ENCODE assay signal across 26 cellular contexts in genomic region chr2:160581035-160581434, GRCh38.
DNase-seq lines count a peak whose midpoint lies in the region; ATAC-seq and TF ChIP-seq lines count a peak whose summit lies in the region.
"Had no signal": no experiment of that assay in that cellular context is flagged by ENCODE, and none has a peak within 500 bp of the region (broad histone marks: within the 10 kb centered on the region; RNA-seq: fewer than 3 reads in every experiment).

No MANE protein-coding gene starts in this region.

- ATAC-seq in effector memory CD8-positive, alpha-beta T cell (replicated peaks): no peak
- ATAC-seq: activated T-helper 17 cell treated with anti-CD3 and anti-CD28 coated beads, Interleukin-2, amount 50 U/mL, for 72 hours; heart right ventricle; K562; naive thymus-derived CD4-positive, alpha-beta T cell; SK-N-SH treated with all-trans-retinoic acid at 6 μM for 48 hours; stimulated activated naive CD8-positive, alpha-beta T cell treated with anti-CD3 and anti-CD28 coated beads, Interleukin-15, amount 100 ng/mL, for 72 hours; upper lobe of right lung had no signal

- H3K4me3 Mint-ChIP-seq in neural progenitor cell: no peak overlapping the region
- no peak overlapping the region for H3K4me3 Mint-ChIP-seq in effector memory CD8-positive, alpha-beta T cell
- no peak overlapping the region for H3K4me3 Mint-ChIP-seq in activated naive CD8-positive, alpha-beta T cell treated with anti-CD3 and anti-CD28 coated beads for 36 hours
- H3K4me3 Mint-ChIP-seq: activated T-helper 17 cell treated with anti-CD3 and anti-CD28 coated beads, Interleukin-2, amount 50 U/mL, for 72 hours; immature natural killer cell; naive thymus-derived CD4-positive, alpha-beta T cell; stimulated activated naive CD8-positive, alpha-beta T cell treated with anti-CD3 and anti-CD28 coated beads, Interleukin-15, amount 100 ng/mL, for 72 hours had no signal

- H3K36me3 Mint-ChIP-seq in neural progenitor cell: peaks cover 2% of the 10 kb centered on the region
- no peaks in the 10 kb centered on the region for H3K36me3 Mint-ChIP-seq in effector memory CD8-positive, alpha-beta T cell (ENCODE audit: insufficient read depth)
- no peaks in the 10 kb centered on the region for H3K36me3 Mint-ChIP-seq in activated naive CD8-positive, alpha-beta T cell treated with anti-CD3 and anti-CD28 coated beads for 36 hours
- H3K36me3 Mint-ChIP-seq: immature natural killer cell had no signal

- no peaks in the 10 kb centered on the region for H3K9me3 ChIP-seq in neural progenitor cell (ENCODE audit: low read depth)
- H3K9me3 ChIP-seq: esophagus muscularis mucosa, Peyer's patch, upper lobe of right lung had no signal

- H3F3A ChIP-seq in neural progenitor cell (ENCODE audit: low read depth): no peaks in the 10 kb centered on the region

- no peaks in the 10 kb centered on the region for H3K79me2 ChIP-seq in neural progenitor cell (ENCODE audit: low read depth)

- no peaks in the 10 kb centered on the region for H4K20me1 ChIP-seq in neural progenitor cell (ENCODE audit: low read depth)

- no peak overlapping the region for H3K4me2 ChIP-seq in neural progenitor cell

- H3K36me3 ChIP-seq in neural progenitor cell: no peaks in the 10 kb centered on the region
- H3K36me3 ChIP-seq: esophagus muscularis mucosa, heart right ventricle, Peyer's patch, upper lobe of right lung had no signal

- H3K27ac Mint-ChIP-seq in neural progenitor cell: peak overlapping the region; percentile 74
- H3K27ac Mint-ChIP-seq in effector memory CD8-positive, alpha-beta T cell: no peak overlapping the region
- H3K27ac Mint-ChIP-seq in activated naive CD8-positive, alpha-beta T cell treated with anti-CD3 and anti-CD28 coated beads for 36 hours: no peak overlapping the region
- H3K27ac Mint-ChIP-seq: activated T-helper 17 cell treated with anti-CD3 and anti-CD28 coated beads, Interleukin-2, amount 50 U/mL, for 72 hours; immature natural killer cell; naive thymus-derived CD4-positive, alpha-beta T cell; stimulated activated naive CD8-positive, alpha-beta T cell treated with anti-CD3 and anti-CD28 coated beads, Interleukin-15, amount 100 ng/mL, for 72 hours had no signal

- H3K27ac ChIP-seq in neural progenitor cell: no peak overlapping the region
- H3K27ac ChIP-seq: C4-2B, heart right ventricle, Peyer's patch, upper lobe of right lung had no signal

- no peak overlapping the region for H3K9ac ChIP-seq in neural progenitor cell

- H3K4me3 ChIP-seq in fibroblast of mammary gland (ENCODE audit: control insufficient read depth, low read depth, low read length) (no peak overlapping the region), neural progenitor cell (no peak overlapping the region)
- H3K4me3 ChIP-seq: esophagus muscularis mucosa, heart right ventricle, K562, Peyer's patch, upper lobe of right lung had no signal

- H2AFZ ChIP-seq in neural progenitor cell (replicated peaks): no peak overlapping the region

- DNase-seq in AG20443 (ENCODE audit: low spot score) (peak; percentile 43), NCI-H226 (peak; percentile 12), fibroblast of mammary gland (ENCODE audit: low read depth) (peak; percentile 67), neural progenitor cell (ENCODE audit: low spot score) (no peak), NCI-H446 (lab: John Stamatoyannopoulos, UW) (no peak), T-helper 2 cell (no peak)
- no peak for DNase-seq in effector memory CD8-positive, alpha-beta T cell
- DNase-seq in activated naive CD8-positive, alpha-beta T cell treated with anti-CD3 and anti-CD28 coated beads for 36 hours: no peak
- DNase-seq: activated CD4-positive, CD25-positive, alpha-beta regulatory T cell treated with anti-CD3 and anti-CD28 coated beads, Interleukin-2, amount 50 U/mL, for 72 hours; heart right ventricle; immature natural killer cell; MV-4-11; naive thymus-derived CD4-positive, alpha-beta T cell; NCI-H187; NCI-H446 treated with DMSO at 0.1 percent for 48 hours; NK-92 treated with Interleukin-12 subunit alpha and Interleukin-12 subunit beta, amount 100 ng/mL, for 24 hours; Peyer's patch; posterior cingulate gyrus; stimulated activated naive CD8-positive, alpha-beta T cell treated with anti-CD3 and anti-CD28 coated beads, Interleukin-15, amount 100 ng/mL, for 72 hours; T-helper 9 cell; upper lobe of right lung had no signal

- H3K4me1 ChIP-seq in neural progenitor cell: peaks cover 30% of the 10 kb centered on the region

- peaks cover 37% of the 10 kb centered on the region for H3K4me1 Mint-ChIP-seq in neural progenitor cell
- peaks cover 0 to 7% of the 10 kb centered on the region in 2 donors for H3K4me1 Mint-ChIP-seq in effector memory CD8-positive, alpha-beta T cell (ENCODE audit: low read depth in 2 of 2)
- peaks cover 2% of the 10 kb centered on the region for H3K4me1 Mint-ChIP-seq in activated naive CD8-positive, alpha-beta T cell treated with anti-CD3 and anti-CD28 coated beads for 36 hours
- H3K4me1 Mint-ChIP-seq: immature natural killer cell; stimulated activated naive CD8-positive, alpha-beta T cell treated with anti-CD3 and anti-CD28 coated beads, Interleukin-15, amount 100 ng/mL, for 72 hours had no signal

- H3K9me3 Mint-ChIP-seq in neural progenitor cell: peaks cover 3% of the 10 kb centered on the region
- H3K9me3 Mint-ChIP-seq in effector memory CD8-positive, alpha-beta T cell: no peaks in the 10 kb centered on the region
- H3K9me3 Mint-ChIP-seq in activated naive CD8-positive, alpha-beta T cell treated with anti-CD3 and anti-CD28 coated beads for 36 hours: no peaks in the 10 kb centered on the region
- H3K9me3 Mint-ChIP-seq: activated T-helper 17 cell treated with anti-CD3 and anti-CD28 coated beads, Interleukin-2, amount 50 U/mL, for 72 hours; stimulated activated naive CD8-positive, alpha-beta T cell treated with anti-CD3 and anti-CD28 coated beads, Interleukin-15, amount 100 ng/mL, for 72 hours had no signal

- TF ChIP-seq CTCF in fibroblast of mammary gland (conservative IDR thresholded peaks at IDR 0.05; ENCODE audit: control insufficient read depth, insufficient read depth, low read depth, low read length) (no peak), neural progenitor cell (IDR thresholded peaks at IDR 0.05) (no peak)

- no peaks in the 10 kb centered on the region for H3K27me3 ChIP-seq in neural progenitor cell
- H3K27me3 ChIP-seq: esophagus muscularis mucosa, heart right ventricle, Peyer's patch, upper lobe of right lung had no signal

- H3K27me3 Mint-ChIP-seq in neural progenitor cell (ENCODE audit: insufficient read depth, low read depth): peaks cover 10% of the 10 kb centered on the region
- no peaks in the 10 kb centered on the region for H3K27me3 Mint-ChIP-seq in effector memory CD8-positive, alpha-beta T cell
- no peaks in the 10 kb centered on the region for H3K27me3 Mint-ChIP-seq in activated naive CD8-positive, alpha-beta T cell treated with anti-CD3 and anti-CD28 coated beads for 36 hours
- H3K27me3 Mint-ChIP-seq: stimulated activated naive CD8-positive, alpha-beta T cell treated with anti-CD3 and anti-CD28 coated beads, Interleukin-15, amount 100 ng/mL, for 72 hours had no signal

Comparison
In these comparisons a context has a peak if more than half of its experiments do, and no peak if none do; other contexts are left out.
1. DNase-seq: peak in AG20443 (single experiment), NCI-H226 (single experiment) and fibroblast of mammary gland (single experiment); none in neural progenitor cell (single experiment), effector memory CD8-positive, alpha-beta T cell (0 of 3), NCI-H446 (0 of 2), activated naive CD8-positive, alpha-beta T cell treated with anti-CD3 and anti-CD28 coated beads for 36 hours (single experiment) and T-helper 2 cell (0 of 5).